In genomic region chr1:119293777-119294176, GRCh38 we compare ENCODE assay signal across 20 cellular contexts.
DNase-seq lines count a peak whose midpoint lies in the region; ATAC-seq and TF ChIP-seq lines count a peak whose summit lies in the region.
"Had no signal": no experiment of that assay in that cellular context is flagged by ENCODE, and none has a peak within 500 bp of the region (broad histone marks: within the 10 kb centered on the region; RNA-seq: fewer than 3 reads in every experiment).

No MANE protein-coding gene starts in this region.

- no peaks in the 10 kb centered on the region for H3K9me3 ChIP-seq in HUES6 (ENCODE audit: control insufficient read depth, insufficient read depth, low read depth, low read length)
- H3K9me3 ChIP-seq in body of pancreas = no peaks in the 10 kb centered on the region
- H3K9me3 ChIP-seq in right cardiac atrium (ENCODE audit: control insufficient read depth, low read length) = no peaks in the 10 kb centered on the region
- H3K9me3 ChIP-seq: Caco-2, SJSA1 had no signal

- no peaks in the 10 kb centered on the region for H3K36me3 Mint-ChIP-seq in neural crest cell (ENCODE audit: low read depth)
- H3K36me3 Mint-ChIP-seq: CD8-positive, alpha-beta T cell had no signal

- H3K4me1 ChIP-seq in HUES6 (ENCODE audit: control insufficient read depth, insufficient read depth, low read length) (peaks cover 27% of the 10 kb centered on the region), body of pancreas (no peaks in the 10 kb centered on the region), right cardiac atrium (ENCODE audit: control insufficient read depth, insufficient read depth, low read length) (no peaks in the 10 kb centered on the region)
- H3K4me1 ChIP-seq: SJSA1 had no signal

- no peak overlapping the region for H3K9ac ChIP-seq in HUES6 (ENCODE audit: low read length)

- peak overlapping the region; percentile 3 for H3K4me3 Mint-ChIP-seq in neural crest cell
- H3K4me3 Mint-ChIP-seq: B cell; CD8-positive, alpha-beta T cell had no signal

- ATAC-seq in body of pancreas (no peak), right cardiac atrium (no peak)
- ATAC-seq: CD8-positive, alpha-beta T cell had no signal

- DNase-seq in left kidney (ENCODE audit: low read depth, low spot score) (peak; percentile 24), neural crest cell (ENCODE audit: low read depth, low spot score) (no peak), T1000 (lab: John Stamatoyannopoulos, UW) (no peak), body of pancreas (no peak), right cardiac atrium (no peak), GF-D8 (lab: John Stamatoyannopoulos, UW) (no peak)
- DNase-seq: Caco-2; CD8-positive, alpha-beta T cell; GDM1; IMR-90; KG1; MM.1S; NCI-H2029; NCI-H526 treated with DMSO at 0.1 percent for 48 hours; Right ventricle myocardium superior; RPMI8226 had no signal

- no peaks in the 10 kb centered on the region for H3K27me3 Mint-ChIP-seq in neural crest cell (ENCODE audit: low read depth)
- H3K27me3 Mint-ChIP-seq: B cell had no signal

- peak overlapping the region; percentile 63; the same call in 1 of the 2 replicates for H3K27ac ChIP-seq in HUES6 (ENCODE audit: low read depth, low read length)
- no peak overlapping the region for H3K27ac ChIP-seq in body of pancreas
- H3K27ac ChIP-seq in right cardiac atrium (ENCODE audit: low read length) = no peak overlapping the region
- H3K27ac ChIP-seq: C4-2B, SJSA1 had no signal

- H3K36me3 ChIP-seq in HUES6 (ENCODE audit: control insufficient read depth, insufficient read depth, low read length) (no peaks in the 10 kb centered on the region), body of pancreas (replicated peaks in 1 of 2; ENCODE audit: insufficient read depth in 1 of 2, low read depth in 2 of 2) (no peaks in the 10 kb centered on the region)
- H3K36me3 ChIP-seq: SJSA1 had no signal

- H3K27ac Mint-ChIP-seq in neural crest cell (ENCODE audit: unreplicated experiment) = peak overlapping the region; percentile 90
- H3K27ac Mint-ChIP-seq: B cell; CD8-positive, alpha-beta T cell had no signal

- TF ChIP-seq POLR2A in body of pancreas (IDR thresholded peaks at IDR 0.05) = no peak

- peaks cover 39% of the 10 kb centered on the region for H3K4me1 Mint-ChIP-seq in neural crest cell
- H3K4me1 Mint-ChIP-seq: B cell had no signal

- WGBS in body of pancreas, 2 donors = 71 to 77% methylated on average over 4 of the region's 4 CpGs
- WGBS in right cardiac atrium = 68% methylated on average over 4 of the region's 4 CpGs

- no peaks in the 10 kb centered on the region for H3K27me3 ChIP-seq in HUES6 (ENCODE audit: control insufficient read depth, insufficient read depth, low read length)
- no peaks in the 10 kb centered on the region for H3K27me3 ChIP-seq in body of pancreas
- no peaks in the 10 kb centered on the region for H3K27me3 ChIP-seq in right cardiac atrium (ENCODE audit: control insufficient read depth, insufficient read depth)

- intact Hi-C loops in body of pancreas (cut with DNase I) = no loop called here
- intact Hi-C loops in right cardiac atrium (cut with DNase I) = no loop called here

- TF ChIP-seq CTCF in neural crest cell (conservative IDR thresholded peaks at IDR 0.05) (no peak), body of pancreas (IDR thresholded peaks at IDR 0.05) (no peak)

- H3K4me3 ChIP-seq in HUES6 (ENCODE audit: low read depth, low read length) (no peak overlapping the region), body of pancreas (no peak overlapping the region), right cardiac atrium (ENCODE audit: low read length) (no peak overlapping the region)
- H3K4me3 ChIP-seq: SJSA1 had no signal

- H3K9me3 Mint-ChIP-seq in neural crest cell = no peaks in the 10 kb centered on the region
- H3K9me3 Mint-ChIP-seq: CD8-positive, alpha-beta T cell had no signal
